1 cellular context compared by ENCODE assay signal in genomic region chr12:121001060-121001459, GRCh38.
A peak's percentile ranks its signal among the peaks of the same experiment; 100 is the strongest.
TF ChIP-seq lines count a peak whose summit lies in the region.

No MANE protein-coding gene starts in this region.

TF ChIP-seq in K562, 482 proteins besides CTCF, POLR2A, EP300 and RAD21:
- TF ChIP-seq RBFOX2 (IDR thresholded peaks at IDR 0.05; ENCODE audit: low read depth, low read length) (peak; percentile 29; the same call in 1 of the 2 replicates), TBP (optimal IDR thresholded peaks at IDR 0.05; ENCODE audit: low read depth, low read length) (no peak), POLR2G (IDR thresholded peaks at IDR 0.05; ENCODE audit: low read depth, low read length) (peak; percentile 52; the same call in 1 of the 2 replicates), MTA1 (IDR thresholded peaks at IDR 0.05; ENCODE audit: borderline replicate concordance) (no peak), ELF4 (CRISPR knock-in tag; IDR thresholded peaks at IDR 0.05) (no peak), ESRRA (IDR thresholded peaks at IDR 0.05; ENCODE audit: borderline replicate concordance, low read depth) (no peak)
TF ChIP-seq in K562: peak in this region for 2.
